Comparison of ENCODE assay signal across 8 cellular contexts in the genomic region with DNA sequence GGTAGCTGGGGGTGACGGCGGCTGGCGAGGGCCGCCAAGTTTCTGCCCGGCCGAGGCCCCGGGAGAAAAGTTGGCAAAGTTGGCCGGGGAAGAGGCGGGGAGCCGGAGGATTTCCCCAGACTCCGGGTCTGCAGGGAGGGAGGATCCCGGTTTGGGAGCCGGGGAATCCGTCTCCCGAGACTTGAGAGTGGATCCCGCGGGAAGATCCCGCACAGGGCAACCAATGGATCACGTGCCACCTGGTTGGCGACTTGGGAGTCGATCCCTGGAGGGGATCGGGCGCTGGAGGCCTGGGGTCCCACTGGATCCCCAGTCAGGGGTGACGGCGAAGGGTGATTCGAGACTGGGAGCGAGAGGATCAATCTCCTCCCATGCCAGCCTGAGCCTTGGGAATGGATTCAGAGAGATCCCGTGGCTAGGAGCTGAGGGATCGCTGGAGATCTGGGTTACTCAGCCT. TPM values are rescaled to one million over a fixed set of nuclear protein-coding genes. Genes with fewer than 3 reads are reported as not detected.
A peak's percentile ranks its signal among the peaks of the same experiment; 100 is the strongest.
DNase-seq lines count a peak whose midpoint lies in the region; ATAC-seq and TF ChIP-seq lines count a peak whose summit lies in the region.

No MANE protein-coding gene starts in this region.

- peak overlapping the region; percentile 76 for H3K4me3 ChIP-seq in fibroblast of the aortic adventitia (ENCODE audit: low read depth, low read length)

- no peak for TF ChIP-seq CTCF in CD4-positive, alpha-beta T cell (IDR thresholded peaks at IDR 0.05)
- TF ChIP-seq CTCF in fibroblast of the aortic adventitia (IDR thresholded peaks at IDR 0.05; ENCODE audit: insufficient read depth, low read length) (no peak), neural crest cell (conservative IDR thresholded peaks at IDR 0.05) (no peak)

- H3K9me3 ChIP-seq in CD4-positive, alpha-beta T cell (ENCODE audit: control insufficient read depth, low read length), result no peaks in the 10 kb centered on the region

- CTCF ChIA-PET in CD4-positive, alpha-beta T cell (lab: Charles Lee), result no interaction called here
- CTCF ChIA-PET in activated CD4-positive, alpha-beta memory T cell treated with anti-CD3 and anti-CD28 coated beads for 36 hours (lab: Charles Lee), result interaction anchor here (1.5 to 2.6 kb wide), 3 partner anchors 18 to 107 kb away, joined by 3 to 23 read pairs (median 8); no protein-coding TSS in a partner anchor

- H3K27ac Mint-ChIP-seq in CD4-positive, alpha-beta T cell, result no peak overlapping the region
- no peak overlapping the region for H3K27ac Mint-ChIP-seq in activated CD4-positive, alpha-beta memory T cell treated with anti-CD3 and anti-CD28 coated beads for 36 hours
- peak overlapping the region; percentile 78 for H3K27ac Mint-ChIP-seq in neural crest cell (ENCODE audit: unreplicated experiment)

- POLR2A ChIA-PET in CD4-positive, alpha-beta T cell (lab: Charles Lee), result no interaction called here
- POLR2A ChIA-PET in activated CD4-positive, alpha-beta memory T cell treated with anti-CD3 and anti-CD28 coated beads for 36 hours (lab: Charles Lee), result no interaction called here

- peak overlapping the region; percentile 30 for H3K4me3 Mint-ChIP-seq in CD4-positive, alpha-beta T cell
- peak overlapping the region; percentile 45 for H3K4me3 Mint-ChIP-seq in activated CD4-positive, alpha-beta memory T cell treated with anti-CD3 and anti-CD28 coated beads for 36 hours
- H3K4me3 Mint-ChIP-seq in neural crest cell, result peak overlapping the region; percentile 96

- intact Hi-C loops in CD4-positive, alpha-beta T cell (cut with DNase I, micrococcal nuclease), result loop anchor here (1.0 to 5.0 kb wide), 2 partner anchors 95 to 219 kb away; no protein-coding TSS in a partner anchor
- intact Hi-C loops in activated CD4-positive, alpha-beta memory T cell treated with anti-CD3 and anti-CD28 coated beads for 36 hours (cut with micrococcal nuclease), result loop anchor here (1.0 kb wide), 3 partner anchors 41 to 95 kb away; no protein-coding TSS in a partner anchor

- peaks cover 69% of the 10 kb centered on the region for H3K27me3 Mint-ChIP-seq in CD4-positive, alpha-beta T cell
- H3K27me3 Mint-ChIP-seq in activated CD4-positive, alpha-beta memory T cell treated with anti-CD3 and anti-CD28 coated beads for 36 hours, result peaks cover 43% of the 10 kb centered on the region
- H3K27me3 Mint-ChIP-seq in neural crest cell (ENCODE audit: low read depth), result peaks cover 2% of the 10 kb centered on the region

- DNase-seq in CD4-positive, alpha-beta T cell, result no peak
- DNase-seq in activated CD4-positive, alpha-beta memory T cell treated with anti-CD3 and anti-CD28 coated beads for 36 hours, result no peak
- DNase-seq in fibroblast of the aortic adventitia (ENCODE audit: low read depth) (peak; percentile 61), neural crest cell (ENCODE audit: low read depth, low spot score) (peak; percentile 44), NK-92 (lab: John Stamatoyannopoulos, UW; ENCODE audit: unreplicated experiment) (no peak)

- H3K27ac ChIP-seq in CD4-positive, alpha-beta T cell (ENCODE audit: low read depth, low read length), result no peak overlapping the region

- H3K9me3 Mint-ChIP-seq in CD4-positive, alpha-beta T cell, result no peaks in the 10 kb centered on the region
- no peaks in the 10 kb centered on the region for H3K9me3 Mint-ChIP-seq in activated CD4-positive, alpha-beta memory T cell treated with anti-CD3 and anti-CD28 coated beads for 36 hours
- H3K9me3 Mint-ChIP-seq in neural crest cell, result no peaks in the 10 kb centered on the region

- no peak for ATAC-seq in CD4-positive, alpha-beta T cell (ENCODE audit: poor library complexity)
- ATAC-seq in HG03045 (IDR thresholded peaks at IDR 0.05; ENCODE audit: unreplicated experiment), result peak; percentile 12
- ATAC-seq in HG02642 (IDR thresholded peaks at IDR 0.05; ENCODE audit: poor library complexity, unreplicated experiment), result no peak
- no peak for ATAC-seq in HG02870 (IDR thresholded peaks at IDR 0.05; ENCODE audit: unreplicated experiment)

- H3K36me3 Mint-ChIP-seq in CD4-positive, alpha-beta T cell (ENCODE audit: low read depth), result no peaks in the 10 kb centered on the region
- no peaks in the 10 kb centered on the region for H3K36me3 Mint-ChIP-seq in activated CD4-positive, alpha-beta memory T cell treated with anti-CD3 and anti-CD28 coated beads for 36 hours
- H3K36me3 Mint-ChIP-seq in neural crest cell (ENCODE audit: low read depth), result no peaks in the 10 kb centered on the region

- H3K27me3 ChIP-seq in CD4-positive, alpha-beta T cell (ENCODE audit: control insufficient read depth, insufficient read depth, low read length), result peaks cover 37% of the 10 kb centered on the region

- peaks cover 19% of the 10 kb centered on the region for H3K4me1 Mint-ChIP-seq in CD4-positive, alpha-beta T cell (ENCODE audit: low read depth)
- peaks cover 14% of the 10 kb centered on the region for H3K4me1 Mint-ChIP-seq in activated CD4-positive, alpha-beta memory T cell treated with anti-CD3 and anti-CD28 coated beads for 36 hours (ENCODE audit: low read depth)
- peaks cover 34% of the 10 kb centered on the region for H3K4me1 Mint-ChIP-seq in neural crest cell

RNA-seq across cellular contexts. Expression of a gene that starts 0.3 kb away (rescaled TPM):
- 1 to 10 TPM; 2.6 to 2.9 TPM for total RNA-seq in CD4-positive, alpha-beta T cell
- total RNA-seq in activated CD4-positive, alpha-beta memory T cell treated with anti-CD3 and anti-CD28 coated beads for 36 hours, result 1 to 10 TPM; 6.5 to 6.8 TPM
- total RNA-seq in fibroblast of the aortic adventitia (ENCODE audit: low replicate concordance) (4.6 and 10.7 TPM in 2 replicates), neural crest cell (14.2 and 14.5 TPM in 2 replicates)

RNA-seq across cellular contexts. Expression of a gene that starts 6.4 kb away (rescaled TPM):
- not detected for total RNA-seq in CD4-positive, alpha-beta T cell
- not detected for total RNA-seq in activated CD4-positive, alpha-beta memory T cell treated with anti-CD3 and anti-CD28 coated beads for 36 hours
- total RNA-seq in fibroblast of the aortic adventitia (ENCODE audit: low replicate concordance), result not detected in 2 replicates
- total RNA-seq in neural crest cell, result not detected in 2 replicates

Comparison
In these comparisons a context has a peak if more than half of its experiments do, and no peak if none do; other contexts are left out.
1. DNase-seq: peak in fibroblast of the aortic adventitia (single experiment) and neural crest cell (single experiment); none in CD4-positive, alpha-beta T cell (0 of 10), activated CD4-positive, alpha-beta memory T cell treated with anti-CD3 and anti-CD28 coated beads for 36 hours (single experiment) and NK-92 (single experiment).
2. H3K4me3 Mint-ChIP-seq: peak in every context shown above with its lines; median percentile 96 in neural crest cell; 45 in activated CD4-positive, alpha-beta memory T cell treated with anti-CD3 and anti-CD28 coated beads for 36 hours; 30 in CD4-positive, alpha-beta T cell.